29 cellular contexts compared by ENCODE assay signal in the genomic region with DNA sequence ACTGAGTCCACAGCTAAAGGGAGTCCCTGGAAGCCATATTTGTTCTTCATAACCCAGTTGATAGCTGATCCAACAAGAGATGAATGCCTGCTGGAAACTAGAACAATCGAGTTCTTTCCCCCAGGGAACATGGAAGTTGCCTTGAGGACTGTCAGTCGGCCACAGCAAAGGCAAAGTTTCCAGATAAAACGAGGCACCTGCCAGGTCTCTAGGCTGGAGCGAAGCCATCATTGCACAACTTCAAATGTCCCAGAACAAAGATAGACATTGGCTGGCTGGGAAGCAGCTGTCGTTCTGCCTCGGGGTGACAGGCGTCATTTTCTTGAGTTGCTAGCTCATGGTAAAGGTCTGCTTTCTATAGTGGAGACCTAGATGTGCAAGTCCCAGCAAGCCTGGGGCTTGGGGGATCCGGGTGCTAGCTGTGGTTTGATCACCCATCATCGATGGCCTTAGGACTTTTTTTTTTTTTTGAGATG.
DNase-seq lines count a peak whose midpoint lies in the region; ATAC-seq, FAIRE-seq and TF ChIP-seq lines count a peak whose summit lies in the region.
"Had no signal": no experiment of that assay in that cellular context is flagged by ENCODE, and none has a peak within 500 bp of the region (broad histone marks: within the 10 kb centered on the region; RNA-seq: fewer than 3 reads in every experiment).

No MANE protein-coding gene starts in this region.

- TF ChIP-seq EP300 in sigmoid colon (IDR thresholded peaks at IDR 0.05): no peak

- H3K27ac ChIP-seq in RWPE1: peak overlapping the region; percentile 2; the same call in 1 of the 2 replicates
- peak overlapping the region; percentile 27 to 83 (median 69) for H3K27ac ChIP-seq in pancreas
- no peak overlapping the region for H3K27ac ChIP-seq in sigmoid colon
- no peak overlapping the region for H3K27ac ChIP-seq in spleen
- H3K27ac ChIP-seq: ascending aorta, BLaER1, dorsolateral prefrontal cortex, heart left ventricle, KMS-11, thoracic aorta had no signal

- TF ChIP-seq POLR2A in sigmoid colon (IDR thresholded peaks at IDR 0.05): no peak
- no peak for TF ChIP-seq POLR2A in spleen (IDR thresholded peaks at IDR 0.05)

- H3K36me3 ChIP-seq in pancreas (no peaks in the 10 kb centered on the region), sigmoid colon (no peaks in the 10 kb centered on the region), spleen (no peaks in the 10 kb centered on the region)
- H3K36me3 ChIP-seq: ascending aorta, BLaER1, heart left ventricle, thoracic aorta had no signal

- FAIRE-seq in HTR-8/SVneo (lab: Jason Lieb, UNC): peak; percentile 59
- no peak for FAIRE-seq in pancreas (lab: Jason Lieb, UNC)

- H3K4me3 ChIP-seq in pancreas (no peak overlapping the region), sigmoid colon (no peak overlapping the region), spleen (no peak overlapping the region)
- H3K4me3 ChIP-seq: ascending aorta, BLaER1, dorsolateral prefrontal cortex, GM23338, heart left ventricle, mucosa of descending colon, thoracic aorta had no signal

- TF ChIP-seq CTCF in RWPE1 (conservative IDR thresholded peaks at IDR 0.05; ENCODE audit: low read depth) (no peak), pancreas (IDR thresholded peaks at IDR 0.05) (no peak), sigmoid colon (IDR thresholded peaks at IDR 0.05) (no peak), spleen (IDR thresholded peaks at IDR 0.05 in 8 of 11, conservative IDR thresholded peaks at IDR 0.05 in 3 of 11) (no peak)

- ATAC-seq in esophagus mucosa (peak; percentile 55), pancreas (peak; percentile 88 to 97 (median 92)), GM18867 (IDR thresholded peaks at IDR 0.05; ENCODE audit: unreplicated experiment) (no peak)
- ATAC-seq: GM23338; left colon; mucosa of descending colon; stimulated activated memory B cell treated with anti-CD40 and anti-IgM and Interleukin-4, amounts not matched to agents 10 μg/mL and 1 μg/mL and 100 μg/mL, for 72 hours had no signal

- peaks cover 4 to 11% (median 7%) of the 10 kb centered on the region in 3 donors for H3K4me1 ChIP-seq in pancreas
- H3K4me1 ChIP-seq in sigmoid colon: peaks cover 0 to 16% (median 14%) of the 10 kb centered on the region in 4 donors
- H3K4me1 ChIP-seq in spleen: no peaks in the 10 kb centered on the region
- H3K4me1 ChIP-seq: BLaER1 had no signal

- no peak for DNase-seq in HTR-8/SVneo (ENCODE audit: insufficient read length, low spot score)
- no peak for DNase-seq in RWPE1 (ENCODE audit: low spot score)
- peak; percentile 62 to 88 (median 83) for DNase-seq in pancreas
- no peak for DNase-seq in sigmoid colon
- DNase-seq in T1000 (lab: John Stamatoyannopoulos, UW): no peak
- no peak for DNase-seq in spleen
- DNase-seq: ACHN; activated CD4-positive, alpha-beta memory T cell treated with anti-CD3 and anti-CD28 coated beads for 36 hours; activated CD4-positive, CD25-positive, alpha-beta regulatory T cell; activated CD8-positive, alpha-beta memory T cell treated with anti-CD3 and anti-CD28 coated beads, Interleukin-2, amount 50 U/mL, for 48 hours; activated naive CD8-positive, alpha-beta T cell treated with anti-CD3 and anti-CD28 coated beads for 36 hours; DMS79; dorsolateral prefrontal cortex; GF-D8; left colon; mucosa of descending colon; MV-4-11; NCI-H1694; NCI-H69; stimulated activated CD4-positive, alpha-beta T cell treated with anti-CD3 and anti-CD28 coated beads, Interleukin-2, amount 100 ng/mL, for 48 hours had no signal

- POLR2A ChIA-PET in RWPE1 (lab: Yijun Ruan, JAX; ENCODE audit: low non-redundant PET): no interaction called here

- H3K9me3 ChIP-seq in pancreas (no peaks in the 10 kb centered on the region), sigmoid colon (no peaks in the 10 kb centered on the region), spleen (no peaks in the 10 kb centered on the region)
- H3K9me3 ChIP-seq: ascending aorta, BLaER1, heart left ventricle, mucosa of descending colon, thoracic aorta had no signal

- CTCF ChIA-PET in RWPE1 (lab: Yijun Ruan, JAX): interaction anchor here (1.1 to 1.5 kb wide), 2 partner anchors 122 to 162 kb away, joined by 3 to 5 read pairs; no protein-coding TSS in a partner anchor

- intact Hi-C loops in pancreas (cut with DNase I) (no loop called here), sigmoid colon (cut with DNase I) (no loop called here), spleen (cut with DNase I; ENCODE audit: low total_unique reads) (no loop called here)

- H3K27me3 ChIP-seq in pancreas (no peaks in the 10 kb centered on the region), sigmoid colon (no peaks in the 10 kb centered on the region), spleen (replicated peaks in 1 of 7) (no peaks in the 10 kb centered on the region)
- H3K27me3 ChIP-seq: ascending aorta, BLaER1, dorsolateral prefrontal cortex, heart left ventricle had no signal

- 26 to 27% methylated on average over 9 of the region's 9 CpGs for WGBS in pancreas, 2 donors
- 87 to 91% methylated on average over 9 of the region's 9 CpGs for WGBS in sigmoid colon, 2 donors
- WGBS in spleen, 5 donors: 86 to 93% (median 90%) methylated on average over 9 of the region's 9 CpGs

Comparison
In these comparisons a context has a peak if more than half of its experiments do, and no peak if none do; other contexts are left out.
1. DNase-seq: peak in pancreas (6 of 6); none in HTR-8/SVneo (single experiment), RWPE1 (single experiment), sigmoid colon (single experiment), T1000 (single experiment) and spleen (single experiment).
2. H3K27ac ChIP-seq: peak in RWPE1 (single experiment) and pancreas (4 of 4); none in sigmoid colon (0 of 4) and spleen (0 of 8).